In genomic region chr7:32059289-32060045, GRCh38 we compare ENCODE assay signal across 11 cellular contexts. TPM values are rescaled to one million over a fixed set of nuclear protein-coding genes. Genes with fewer than 3 reads are reported as not detected.
A peak's percentile ranks its signal among the peaks of the same experiment; 100 is the strongest.
DNase-seq lines count a peak whose midpoint lies in the region; ATAC-seq and TF ChIP-seq lines count a peak whose summit lies in the region.
"Had no signal": no experiment of that assay in that cellular context is flagged by ENCODE, and none has a peak within 500 bp of the region (broad histone marks: within the 10 kb centered on the region; RNA-seq: fewer than 3 reads in every experiment).

No MANE protein-coding gene starts in this region.

- H3K27ac ChIP-seq in ACC112 (ENCODE audit: low read depth, low read length): no peak overlapping the region
- H3K27ac ChIP-seq in GM23248: peak overlapping the region; percentile 63
- peak overlapping the region; percentile 42 for H3K27ac ChIP-seq in caudate nucleus (ENCODE audit: low read depth, low read length)

- peaks cover 25% of the 10 kb centered on the region for H3F3A ChIP-seq in GM23248 (ENCODE audit: insufficient read depth)

- WGBS in GM23248 (ENCODE audit: low coverage in 1 of 2, low lambda C conversion rate in 2 of 2, missing lambda C conversion rate in 2 of 2), 2 experiments: 7 to 13% methylated on average over 6 of the region's 6 CpGs

- H4K20me1 ChIP-seq in GM23248 (ENCODE audit: insufficient read depth): no peaks in the 10 kb centered on the region

- DNase-seq in GM23248 (peak; percentile 71), caudate nucleus (lab: John Stamatoyannopoulos, UW) (peak in 3 of 61 donors; percentile 10 to 33 (median 16)), mucosa of descending colon (no peak), NCI-H1930 (lab: John Stamatoyannopoulos, UW) (no peak), GM20000 (ENCODE audit: low spot score) (no peak)
- DNase-seq: KBM-7, NCI-H510A treated with DMSO at 0.1 percent for 48 hours had no signal

- no peaks in the 10 kb centered on the region for H3K9me2 ChIP-seq in GM23248 (ENCODE audit: insufficient read depth)

- intact Hi-C loops in mucosa of descending colon (cut with DNase I, micrococcal nuclease): no loop called here

- peak overlapping the region; percentile 70 for H3K4me2 ChIP-seq in GM23248 (ENCODE audit: unreplicated experiment)

- in situ Hi-C loops in GM23248 (cut with MboI): no loop called here

- no peaks in the 10 kb centered on the region for H3K36me3 ChIP-seq in ACC112 (ENCODE audit: insufficient read depth, low read length)
- no peaks in the 10 kb centered on the region for H3K36me3 ChIP-seq in GM23248 (ENCODE audit: low read depth)
- no peaks in the 10 kb centered on the region for H3K36me3 ChIP-seq in mucosa of descending colon (ENCODE audit: low read depth)

- no peaks in the 10 kb centered on the region for H3K9me3 ChIP-seq in GM23248 (ENCODE audit: low read depth)
- no peaks in the 10 kb centered on the region for H3K9me3 ChIP-seq in mucosa of descending colon

- H3K4me1 ChIP-seq in ACC112 (ENCODE audit: control insufficient read depth, insufficient read depth, low read length, unreplicated experiment) (peaks cover 20% of the 10 kb centered on the region), GM23248 (ENCODE audit: insufficient read depth) (peaks cover 41% of the 10 kb centered on the region), mucosa of descending colon (ENCODE audit: low read depth) (peaks cover 7% of the 10 kb centered on the region)

- peak; percentile 65 for ATAC-seq in mucosa of descending colon
- ATAC-seq in HG03097 (IDR thresholded peaks at IDR 0.05; ENCODE audit: low FRiP score, unreplicated experiment): no peak
- ATAC-seq in HG03378 (IDR thresholded peaks at IDR 0.05; ENCODE audit: unreplicated experiment): no peak
- ATAC-seq: sciatic nerve had no signal

- H3K79me2 ChIP-seq in ACC112 (ENCODE audit: control insufficient read depth, insufficient read depth, low read length, unreplicated experiment) (no peaks in the 10 kb centered on the region), GM23248 (ENCODE audit: insufficient read depth) (peaks cover 93% of the 10 kb centered on the region)

- peak overlapping the region; percentile 68 for H3K4me3 ChIP-seq in ACC112 (ENCODE audit: low read depth, low read length)
- peak overlapping the region; percentile 60 for H3K4me3 ChIP-seq in GM23248
- no peak overlapping the region for H3K4me3 ChIP-seq in mucosa of descending colon

- TF ChIP-seq CTCF in mucosa of descending colon (IDR thresholded peaks at IDR 0.05) (no peak), GM20000 (IDR thresholded peaks at IDR 0.05; ENCODE audit: extremely low read depth, missing control alignments) (no peak)

- H2AFZ ChIP-seq in ACC112 (ENCODE audit: low read length, unreplicated experiment) (peak overlapping the region; percentile 61), GM23248 (peak overlapping the region; percentile 41)

- peak overlapping the region; percentile 53 for H3K9ac ChIP-seq in GM23248

- H3K27me3 ChIP-seq in ACC112 (ENCODE audit: insufficient read depth, low read length) (no peaks in the 10 kb centered on the region), GM23248 (replicated peaks; ENCODE audit: insufficient read depth) (no peaks in the 10 kb centered on the region)

RNA-seq across cellular contexts. Expression of gene PDE1C, which starts 10.7 kb away (rescaled TPM):
- total RNA-seq in GM23248 (2014; rRNA removed; shearing (Covaris generic)): 33.8 and 43.1 TPM in 2 replicates
- 20.1 and 23.5 TPM in 2 replicates for polyA plus RNA-seq in GM23248 (2016; fragmentation: Nextera tagmentation; extraction: Ambion mirVana)
- 1 to 10 TPM; 2.5 to 4.8 (median 2.5) TPM for total RNA-seq in mucosa of descending colon
